In genomic region chr17:76244721-76245120, GRCh38 we compare ENCODE assay signal across 7 cellular contexts. TPM values are rescaled to one million over a fixed set of nuclear protein-coding genes. Genes with fewer than 3 reads are reported as not detected.
DNase-seq lines count a peak whose midpoint lies in the region; ATAC-seq and TF ChIP-seq lines count a peak whose summit lies in the region.
"Not testable (repeated sequence)": the region's sequence is repeated elsewhere in the genome, so short reads cannot be mapped to it uniquely, and the experiment has no call there.

No MANE protein-coding gene starts in this region.

- not testable (repeated sequence) for DNase-seq in CD4-positive, alpha-beta T cell; T-helper 17 cell; activated CD4-positive, alpha-beta memory T cell treated with anti-CD3 and anti-CD28 coated beads, Interleukin-2, amount 10 ng/mL, durations not matched to agents 7 days and 5 days; activated T-cell treated with anti-CD3 and anti-CD28 coated beads, Interleukin-2, amount 50 U/mL, for 72 hours
- peak; percentile 33 for DNase-seq in left lobe of liver (ENCODE audit: low spot score)
- DNase-seq in sigmoid colon, result peak; percentile 10

- H3K27me3 ChIP-seq in CD4-positive, alpha-beta T cell (ENCODE audit: control insufficient read depth, insufficient read depth, low read length), result not testable (repeated sequence)
- H3K27me3 ChIP-seq in sigmoid colon, result peaks cover 0 to 12% (median 12%) of the 10 kb centered on the region in 3 donors

- not testable (repeated sequence) for TF ChIP-seq CTCF in CD4-positive, alpha-beta T cell (IDR thresholded peaks at IDR 0.05); sigmoid colon (IDR thresholded peaks at IDR 0.05)

- WGBS in sigmoid colon, 2 donors, result 97 to 98% methylated on average over 8 of the region's 8 CpGs

- not testable (repeated sequence) for H3K36me3 ChIP-seq in sigmoid colon

- ATAC-seq in CD4-positive, alpha-beta T cell (ENCODE audit: poor library complexity); T-helper 17 cell; activated T-cell treated with anti-CD3 and anti-CD28 coated beads, Interleukin-2, amount 50 U/mL, for 72 hours (replicated peaks in 1 of 2); left lobe of liver: not testable (repeated sequence)

- peaks cover 0 to 15% (median 9%) of the 10 kb centered on the region in 4 donors for H3K4me1 ChIP-seq in sigmoid colon

- not testable (repeated sequence) for H3K36me3 Mint-ChIP-seq in CD4-positive, alpha-beta T cell (ENCODE audit: low read depth); T-helper 17 cell (ENCODE audit: low read depth); activated CD4-positive, alpha-beta memory T cell treated with anti-CD3 and anti-CD28 coated beads, Interleukin-2, amount 10 ng/mL, durations not matched to agents 7 days and 5 days (ENCODE audit: low read depth); activated T-cell treated with anti-CD3 and anti-CD28 coated beads, Interleukin-2, amount 50 U/mL, for 72 hours (ENCODE audit: insufficient read depth in 2 of 2); activated naive CD8-positive, alpha-beta T cell

- not testable (repeated sequence) for H3K27me3 Mint-ChIP-seq in CD4-positive, alpha-beta T cell; T-helper 17 cell; activated CD4-positive, alpha-beta memory T cell treated with anti-CD3 and anti-CD28 coated beads, Interleukin-2, amount 10 ng/mL, durations not matched to agents 7 days and 5 days; activated T-cell treated with anti-CD3 and anti-CD28 coated beads, Interleukin-2, amount 50 U/mL, for 72 hours (ENCODE audit: low read depth); activated naive CD8-positive, alpha-beta T cell

- H3K27ac ChIP-seq in CD4-positive, alpha-beta T cell (ENCODE audit: low read depth, low read length); sigmoid colon: not testable (repeated sequence)

- peaks cover 61% of the 10 kb centered on the region for H3K4me1 Mint-ChIP-seq in CD4-positive, alpha-beta T cell (ENCODE audit: low read depth)
- H3K4me1 Mint-ChIP-seq in T-helper 17 cell, result peaks cover 36% of the 10 kb centered on the region
- H3K4me1 Mint-ChIP-seq in activated CD4-positive, alpha-beta memory T cell treated with anti-CD3 and anti-CD28 coated beads, Interleukin-2, amount 10 ng/mL, durations not matched to agents 7 days and 5 days, result peaks cover 78% of the 10 kb centered on the region
- H3K4me1 Mint-ChIP-seq in activated T-cell treated with anti-CD3 and anti-CD28 coated beads, Interleukin-2, amount 50 U/mL, for 72 hours (ENCODE audit: low read depth), result peaks cover 82% of the 10 kb centered on the region
- H3K4me1 Mint-ChIP-seq in activated naive CD8-positive, alpha-beta T cell (ENCODE audit: low read depth), result peaks cover 64% of the 10 kb centered on the region

- H3K4me3 ChIP-seq in sigmoid colon, result not testable (repeated sequence)

- not testable (repeated sequence) for H3K9me3 ChIP-seq in CD4-positive, alpha-beta T cell (ENCODE audit: control insufficient read depth, low read length); T-helper 17 cell (ENCODE audit: control insufficient read depth, low read length, poor library complexity, severe bottlenecking); sigmoid colon

- not testable (repeated sequence) for TF ChIP-seq POLR2A in sigmoid colon (IDR thresholded peaks at IDR 0.05)

- H3K27ac Mint-ChIP-seq in CD4-positive, alpha-beta T cell, result peak overlapping the region; percentile 72
- H3K27ac Mint-ChIP-seq in T-helper 17 cell, result peak overlapping the region; percentile 85
- H3K27ac Mint-ChIP-seq in activated CD4-positive, alpha-beta memory T cell treated with anti-CD3 and anti-CD28 coated beads, Interleukin-2, amount 10 ng/mL, durations not matched to agents 7 days and 5 days, result peak overlapping the region; percentile 94
- H3K27ac Mint-ChIP-seq in activated T-cell treated with anti-CD3 and anti-CD28 coated beads, Interleukin-2, amount 50 U/mL, for 72 hours, result not testable (repeated sequence)
- H3K27ac Mint-ChIP-seq in activated naive CD8-positive, alpha-beta T cell, result peak overlapping the region; percentile 46

- not testable (repeated sequence) for H3K4me3 Mint-ChIP-seq in CD4-positive, alpha-beta T cell; T-helper 17 cell; activated CD4-positive, alpha-beta memory T cell treated with anti-CD3 and anti-CD28 coated beads, Interleukin-2, amount 10 ng/mL, durations not matched to agents 7 days and 5 days; activated naive CD8-positive, alpha-beta T cell
- peak overlapping the region; percentile 22 to 81 for H3K4me3 Mint-ChIP-seq in activated T-cell treated with anti-CD3 and anti-CD28 coated beads, Interleukin-2, amount 50 U/mL, for 72 hours

- not testable (repeated sequence) for TF ChIP-seq EP300 in sigmoid colon (IDR thresholded peaks at IDR 0.05)

- intact Hi-C loops in CD4-positive, alpha-beta T cell (cut with DNase I, micrococcal nuclease), result loop anchor here in 1 of 2 experiments (5.0 kb wide), 1 partner anchor 52 kb away; no protein-coding TSS in a partner anchor
- intact Hi-C loops in sigmoid colon (cut with DNase I), result not testable (repeated sequence)

- POLR2A ChIA-PET in CD4-positive, alpha-beta T cell (lab: Charles Lee), result interaction anchor here (1.6 to 18.7 kb wide), 4 partner anchors 12 to 93 kb away, joined by 4 to 394 read pairs (median 22); partner anchors contain the start of gene UBALD2
- POLR2A ChIA-PET in activated CD4-positive, alpha-beta memory T cell treated with anti-CD3 and anti-CD28 coated beads, Interleukin-2, amount 10 ng/mL, durations not matched to agents 7 days and 5 days (lab: Charles Lee), result interaction anchor here (1.0 to 27.4 kb wide), 8 partner anchors 11 to 380 kb away, joined by 3 to 1335 read pairs (median 16); partner anchors contain the start of gene UBALD2

- CTCF ChIA-PET in CD4-positive, alpha-beta T cell (lab: Charles Lee), result not testable (repeated sequence)
- CTCF ChIA-PET in activated CD4-positive, alpha-beta memory T cell treated with anti-CD3 and anti-CD28 coated beads, Interleukin-2, amount 10 ng/mL, durations not matched to agents 7 days and 5 days (lab: Charles Lee), result interaction anchor here (2.3 to 4.9 kb wide), 4 partner anchors 9 to 63 kb away, joined by 7 to 32 read pairs (median 16); no protein-coding TSS in a partner anchor

- H3K9me3 Mint-ChIP-seq in CD4-positive, alpha-beta T cell; activated CD4-positive, alpha-beta memory T cell treated with anti-CD3 and anti-CD28 coated beads, Interleukin-2, amount 10 ng/mL, durations not matched to agents 7 days and 5 days; activated T-cell treated with anti-CD3 and anti-CD28 coated beads, Interleukin-2, amount 50 U/mL, for 72 hours; activated naive CD8-positive, alpha-beta T cell (ENCODE audit: low read depth): not testable (repeated sequence)

RNA-seq across cellular contexts. Expression of gene RNF157, which starts 4.4 kb away (rescaled TPM):
- total RNA-seq in CD4-positive, alpha-beta T cell, result 10 to 100 TPM; 18.5 to 21.1 TPM
- 10 to 100 TPM; 43.5 to 45.3 TPM for total RNA-seq in T-helper 17 cell
- total RNA-seq in activated CD4-positive, alpha-beta memory T cell treated with anti-CD3 and anti-CD28 coated beads, Interleukin-2, amount 10 ng/mL, durations not matched to agents 7 days and 5 days, result 10 to 100 TPM; 79.8 to 83.9 TPM
- total RNA-seq in activated T-cell treated with anti-CD3 and anti-CD28 coated beads, Interleukin-2, amount 50 U/mL, for 72 hours, result 100 to 1,000 TPM in 1 of 2 donors, 10 to 100 TPM in 1; 91.9 to 100 TPM
- total RNA-seq in left lobe of liver, result 12.4 TPM
- 1 to 10 TPM; 3.1 to 9.1 (median 4.5) TPM for total RNA-seq in sigmoid colon
- polyA plus RNA-seq in sigmoid colon, result 10 to 100 TPM in 2 of 3 donors, 1 to 10 TPM in 1; 6.0 to 29.5 (median 10.9) TPM

RNA-seq across cellular contexts. Expression of gene UBALD2, which starts 20.4 kb away (rescaled TPM):
- 100 to 1,000 TPM; 253 to 265 TPM for total RNA-seq in CD4-positive, alpha-beta T cell
- total RNA-seq in T-helper 17 cell (100 to 1,000 TPM; 201 to 252 TPM), left lobe of liver (23.8 TPM), sigmoid colon (10 to 100 TPM in 1 of 4 donors, 1 to 10 TPM in 3; 3.9 to 11.8 (median 6.5) TPM)
- 100 to 1,000 TPM; 524 to 546 TPM for total RNA-seq in activated CD4-positive, alpha-beta memory T cell treated with anti-CD3 and anti-CD28 coated beads, Interleukin-2, amount 10 ng/mL, durations not matched to agents 7 days and 5 days
- 100 to 1,000 TPM; 629 to 707 TPM for total RNA-seq in activated T-cell treated with anti-CD3 and anti-CD28 coated beads, Interleukin-2, amount 50 U/mL, for 72 hours
- polyA plus RNA-seq in sigmoid colon, result 100 to 1,000 TPM in 1 of 3 donors, 10 to 100 TPM in 2; 56.0 to 105 (median 98.7) TPM
